In the genomic region with DNA sequence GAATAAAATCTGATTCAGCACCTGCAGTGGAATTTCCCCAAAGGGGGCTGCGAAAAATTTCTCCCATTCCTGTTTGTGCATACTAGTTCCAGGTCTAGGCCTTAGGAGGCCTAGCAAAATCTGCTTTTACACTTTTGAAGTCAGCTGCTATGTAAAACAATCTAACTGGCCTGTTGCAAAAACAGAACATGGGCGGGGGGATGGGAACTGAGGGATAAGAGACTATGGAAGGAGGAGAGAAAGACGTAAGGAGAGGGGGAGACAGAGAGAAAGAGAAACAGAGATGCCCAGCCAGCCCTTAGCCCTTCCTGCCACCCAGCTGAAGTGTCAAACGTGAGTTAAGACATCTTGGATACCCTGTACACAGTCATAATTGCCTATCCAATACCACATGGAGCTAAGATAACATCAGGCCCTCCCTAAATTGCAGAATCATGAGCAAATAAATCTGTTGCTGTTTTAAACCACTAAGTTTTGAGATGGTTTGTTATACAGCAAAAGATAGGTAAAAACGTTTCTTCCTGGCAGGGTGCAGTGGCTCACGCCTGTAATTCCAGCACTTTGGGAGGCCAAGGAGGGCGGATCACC, we compare ENCODE assay signal across 20 cellular contexts. TPM values are rescaled to one million over a fixed set of nuclear protein-coding genes. Genes with fewer than 3 reads are reported as not detected.
A peak's percentile ranks its signal among the peaks of the same experiment; 100 is the strongest.
DNase-seq lines count a peak whose midpoint lies in the region; ATAC-seq and TF ChIP-seq lines count a peak whose summit lies in the region.
"Had no signal": no experiment of that assay in that cellular context is flagged by ENCODE, and none has a peak within 500 bp of the region (broad histone marks: within the 10 kb centered on the region; RNA-seq: fewer than 3 reads in every experiment).

No MANE protein-coding gene starts in this region.

- H3K27ac ChIP-seq in AG04450 (ENCODE audit: low read depth, low read length): peak overlapping the region; percentile 2
- H3K27ac ChIP-seq: brain microvascular endothelial cell, left ventricle myocardium inferior, SJSA1 had no signal

- no peak overlapping the region for H3K4me3 ChIP-seq in AG04450 (ENCODE audit: low read depth, low read length)
- H3K4me3 ChIP-seq: left ventricle myocardium inferior, SJSA1 had no signal

- DNase-seq in AG04450 (ENCODE audit: low read depth, low spot score): no peak
- peak; percentile 60 for DNase-seq in EH (ENCODE audit: low read depth)
- DNase-seq in left kidney (ENCODE audit: low read depth, low spot score): peak; percentile 70
- no peak for DNase-seq in hepatic stellate cell (ENCODE audit: low spot score)
- DNase-seq in NCI-H2029 (lab: John Stamatoyannopoulos, UW): no peak
- no peak for DNase-seq in HK-2 (ENCODE audit: unreplicated experiment)
- DNase-seq: activated CD4-positive, alpha-beta T cell treated with anti-CD3 and anti-CD28 coated beads for 48 hours; activated CD8-positive, alpha-beta memory T cell treated with anti-CD3 and anti-CD28 coated beads, Interleukin-2, amount 50 U/mL, for 48 hours; brain microvascular endothelial cell; EL; KG1; left ventricle myocardium inferior; NCI-H1092; NCI-H526; OCI-M1; posterior cingulate gyrus; T1000 had no signal

- H3K9me3 ChIP-seq in AG04450 (ENCODE audit: control insufficient read depth, insufficient read depth, low read length): peaks cover 3% of the 10 kb centered on the region
- H3K9me3 ChIP-seq: left ventricle myocardium inferior, SJSA1 had no signal

- no peaks in the 10 kb centered on the region for H3K27me3 ChIP-seq in AG04450 (ENCODE audit: control insufficient read depth, insufficient read depth, low read length)
- H3K27me3 ChIP-seq: brain microvascular endothelial cell, SJSA1 had no signal

- peak; percentile 63 for ATAC-seq in SK-N-SH treated with all-trans-retinoic acid at 6 μM for 48 hours
- ATAC-seq in HG03108 (IDR thresholded peaks at IDR 0.05; ENCODE audit: unreplicated experiment): no peak

- POLR2A ChIA-PET in AG04450 (lab: Yijun Ruan, JAX): interaction anchor here (0.9 kb wide), 1 partner anchor 25 kb away, joined by 3 read pairs; no protein-coding TSS in a partner anchor

- no peak for TF ChIP-seq CTCF in AG04450 (IDR thresholded peaks at IDR 0.05; ENCODE audit: low read depth, low read length)

- CTCF ChIA-PET in AG04450 (lab: Charles Lee): no interaction called here

TF ChIP-seq in SK-N-SH treated with all-trans-retinoic acid at 6 μM for 48 hours, 23 proteins besides CTCF, POLR2A, EP300 and RAD21:
- no peak for TF ChIP-seq ZNF70 (CRISPR knock-in tag; IDR thresholded peaks at IDR 0.05)
- no peak for TF ChIP-seq TSHZ2 (CRISPR knock-in tag; IDR thresholded peaks at IDR 0.05)
- no peak for TF ChIP-seq BACH2 (CRISPR knock-in tag; IDR thresholded peaks at IDR 0.05; ENCODE audit: borderline replicate concordance)

RNA-seq across cellular contexts. Expression of gene SPTLC2, which starts 45.6 kb away (rescaled TPM):
- polyA plus RNA-seq in AG04450 (2011; rRNA removed): 37.0 and 41.3 TPM in 2 replicates
- polyA minus RNA-seq in AG04450 (2011; rRNA and poly(A)+ RNA removed): 59.5 and 61.0 TPM in 2 replicates

Comparison
In these comparisons a context has a peak if more than half of its experiments do, and no peak if none do; other contexts are left out.
1. DNase-seq: peak in EH (single experiment) and left kidney (single experiment); none in AG04450 (single experiment), hepatic stellate cell (single experiment), NCI-H2029 (single experiment) and HK-2 (single experiment).